ENCODE assay signal across 8 cellular contexts in genomic region chr17:50867856-50868438, GRCh38. TPM values are rescaled to one million over a fixed set of nuclear protein-coding genes. Genes with fewer than 3 reads are reported as not detected.
DNase-seq lines count a peak whose midpoint lies in the region; ATAC-seq, FAIRE-seq and TF ChIP-seq lines count a peak whose summit lies in the region.

No MANE protein-coding gene starts in this region.

- H3K9me3 ChIP-seq in keratinocyte (ENCODE audit: control insufficient read depth, low read depth, low read length) (no peaks in the 10 kb centered on the region), suprapubic skin (no peaks in the 10 kb centered on the region)

- no peak for TF ChIP-seq POLR2A in suprapubic skin (IDR thresholded peaks at IDR 0.05)

- peak overlapping the region; percentile 69 for H2AFZ ChIP-seq in keratinocyte (ENCODE audit: control insufficient read depth, low read length)

- peaks cover 18% of the 10 kb centered on the region for H4K20me1 ChIP-seq in keratinocyte (ENCODE audit: control insufficient read depth, extremely low read depth, insufficient read depth, low read length)

- H3K4me1 ChIP-seq in keratinocyte (ENCODE audit: control insufficient read depth, extremely low read depth, insufficient read depth, low read length) (peaks cover 32% of the 10 kb centered on the region), suprapubic skin (peaks cover 40% of the 10 kb centered on the region)

- in situ Hi-C loops in G401 (cut with HindIII; ENCODE audit: low sequenced_read_pairs): no loop called here

- peak overlapping the region; percentile 100 for H3K27ac Mint-ChIP-seq in T-helper 1 cell treated with Interleukin-12 subunit alpha and Interleukin-12 subunit beta and Interleukin-4 antibody, amounts not matched to agents 30 μg/mL and 1 μg/mL, for 36 hours
- peak overlapping the region; percentile 97 for H3K27ac Mint-ChIP-seq in activated naive CD8-positive, alpha-beta T cell treated with anti-CD3 and anti-CD28 coated beads for 36 hours

- peaks cover 1% of the 10 kb centered on the region for H3K27me3 Mint-ChIP-seq in T-helper 1 cell treated with Interleukin-12 subunit alpha and Interleukin-12 subunit beta and Interleukin-4 antibody, amounts not matched to agents 30 μg/mL and 1 μg/mL, for 36 hours (ENCODE audit: low read depth)
- H3K27me3 Mint-ChIP-seq in activated naive CD8-positive, alpha-beta T cell treated with anti-CD3 and anti-CD28 coated beads for 36 hours: peaks cover 4% of the 10 kb centered on the region

- H3K36me3 Mint-ChIP-seq in T-helper 1 cell treated with Interleukin-12 subunit alpha and Interleukin-12 subunit beta and Interleukin-4 antibody, amounts not matched to agents 30 μg/mL and 1 μg/mL, for 36 hours (ENCODE audit: low read depth): peaks cover 18% of the 10 kb centered on the region
- peaks cover 6% of the 10 kb centered on the region for H3K36me3 Mint-ChIP-seq in activated naive CD8-positive, alpha-beta T cell treated with anti-CD3 and anti-CD28 coated beads for 36 hours

- H3K36me3 ChIP-seq in keratinocyte (ENCODE audit: control insufficient read depth in 2 of 2, extremely low read depth in 1 of 2, insufficient read depth in 2 of 2, low read length in 2 of 2): peaks cover 6 to 8% of the 10 kb centered on the region in 2 experiments
- H3K36me3 ChIP-seq in suprapubic skin: peaks cover 7% of the 10 kb centered on the region

- dilution Hi-C loops in keratinocyte (cut with MboI; ENCODE audit: extremely low pct_ligation_motif_present, low sequenced_read_pairs): loop anchor here (25.0 kb wide), 1 partner anchor 94 kb away; no protein-coding TSS in a partner anchor

- peak overlapping the region; percentile 95 for H3K4me3 Mint-ChIP-seq in T-helper 1 cell treated with Interleukin-12 subunit alpha and Interleukin-12 subunit beta and Interleukin-4 antibody, amounts not matched to agents 30 μg/mL and 1 μg/mL, for 36 hours
- peak overlapping the region; percentile 87 for H3K4me3 Mint-ChIP-seq in activated naive CD8-positive, alpha-beta T cell treated with anti-CD3 and anti-CD28 coated beads for 36 hours

- DNase-seq in T-helper 1 cell: no peak
- no peak for DNase-seq in activated naive CD8-positive, alpha-beta T cell treated with anti-CD3 and anti-CD28 coated beads for 36 hours
- no peak for DNase-seq in keratinocyte (ENCODE audit: low read depth, low spot score)
- DNase-seq in suprapubic skin (ENCODE audit: low spot score in 2 of 2): no peak
- DNase-seq in G401 (ENCODE audit: low spot score): no peak
- no peak for DNase-seq in cortex of kidney (lab: John Stamatoyannopoulos, UW)

- no peaks in the 10 kb centered on the region for H3K27me3 ChIP-seq in keratinocyte (ENCODE audit: control insufficient read depth, extremely low read depth, insufficient read depth, low read length)
- no peaks in the 10 kb centered on the region for H3K27me3 ChIP-seq in suprapubic skin

- H3K4me3 ChIP-seq in keratinocyte (ENCODE audit: control insufficient read depth in 2 of 3, extremely low read depth in 1 of 3, insufficient read depth in 2 of 3, low read depth in 1 of 3, low read length in 3 of 3) (peak overlapping the region; percentile 47 to 92 (median 84)), suprapubic skin (peak overlapping the region; percentile 97)

- no peak for TF ChIP-seq CTCF in keratinocyte (optimal IDR thresholded peaks at IDR 0.05 in 1 of 3, IDR thresholded peaks at IDR 0.05 in 1 of 3, conservative IDR thresholded peaks at IDR 0.05 in 1 of 3; ENCODE audit: extremely low read depth in 1 of 3, insufficient read depth in 2 of 3, low read length in 3 of 3)
- no peak for TF ChIP-seq CTCF in suprapubic skin (IDR thresholded peaks at IDR 0.05)

- peak; percentile 13 for TF ChIP-seq EP300 in suprapubic skin (IDR thresholded peaks at IDR 0.05)

- no peak for FAIRE-seq in keratinocyte (lab: Jason Lieb, UNC)

- ATAC-seq in HG03095 (IDR thresholded peaks at IDR 0.05; ENCODE audit: unreplicated experiment): no peak

- WGBS in suprapubic skin: under 1% methylated on average over 9 of the region's 9 CpGs

- H3K4me2 ChIP-seq in keratinocyte (ENCODE audit: control insufficient read depth, extremely low read depth, insufficient read depth, low read depth, low read length): peak overlapping the region; percentile 100

- no peaks in the 10 kb centered on the region for H3K9me3 Mint-ChIP-seq in T-helper 1 cell treated with Interleukin-12 subunit alpha and Interleukin-12 subunit beta and Interleukin-4 antibody, amounts not matched to agents 30 μg/mL and 1 μg/mL, for 36 hours
- no peaks in the 10 kb centered on the region for H3K9me3 Mint-ChIP-seq in activated naive CD8-positive, alpha-beta T cell treated with anti-CD3 and anti-CD28 coated beads for 36 hours

- no peaks in the 10 kb centered on the region for H3K9me1 ChIP-seq in keratinocyte (ENCODE audit: control insufficient read depth, extremely low read depth, insufficient read depth, low read length)

- peak overlapping the region; percentile 98 for H3K9ac ChIP-seq in keratinocyte (ENCODE audit: control insufficient read depth, extremely low read depth, insufficient read depth, low read length)

- peaks cover 32% of the 10 kb centered on the region for H3K79me2 ChIP-seq in keratinocyte (ENCODE audit: control insufficient read depth, insufficient read depth, low read length)

- H3K4me1 Mint-ChIP-seq in T-helper 1 cell treated with Interleukin-12 subunit alpha and Interleukin-12 subunit beta and Interleukin-4 antibody, amounts not matched to agents 30 μg/mL and 1 μg/mL, for 36 hours (ENCODE audit: low read depth): peaks cover 44% of the 10 kb centered on the region
- H3K4me1 Mint-ChIP-seq in activated naive CD8-positive, alpha-beta T cell treated with anti-CD3 and anti-CD28 coated beads for 36 hours: peaks cover 50% of the 10 kb centered on the region

- H3K27ac ChIP-seq in keratinocyte (ENCODE audit: control insufficient read depth, insufficient read depth, low read length): peak overlapping the region; percentile 98
- H3K27ac ChIP-seq in suprapubic skin: peak overlapping the region; percentile 99

RNA-seq across cellular contexts. Expression of gene TOB1, which starts 1.8 kb away (rescaled TPM):
- 10 to 100 TPM; 40.1 to 44.9 TPM for total RNA-seq in activated naive CD8-positive, alpha-beta T cell treated with anti-CD3 and anti-CD28 coated beads for 36 hours
- 59.5 to 73.3 TPM (median 64.4 TPM) in 3 replicates for polyA plus RNA-seq in keratinocyte
- polyA plus RNA-seq in keratinocyte (2011; ENCODE audit: low read depth): 97.4 TPM
- polyA plus RNA-seq in keratinocyte (2011; cell fraction: cytosol; rRNA removed): 43.7 and 59.1 TPM in 2 replicates
- polyA plus RNA-seq in keratinocyte (2011; cell fraction: nucleus; rRNA removed): 146 and 173 TPM in 2 replicates
- 94.3 and 311 TPM in 2 replicates for polyA plus RNA-seq in keratinocyte (2012; ENCODE audit: low replicate concordance)
- polyA minus RNA-seq in keratinocyte: 84.2 to 122 TPM (median 105 TPM) in 3 replicates
- polyA minus RNA-seq in keratinocyte (2011; cell fraction: cytosol; rRNA and poly(A)+ RNA removed): 108 TPM
- 181 and 201 TPM in 2 replicates for polyA minus RNA-seq in keratinocyte (2011; cell fraction: nucleus; rRNA and poly(A)+ RNA removed)
- total RNA-seq in suprapubic skin: 100 to 1,000 TPM; 151 to 255 (median 174) TPM
- 18.5 and 26.4 TPM in 2 replicates for total RNA-seq in G401 (2014; rRNA removed; shearing (Covaris generic))

RNA-seq across cellular contexts. Expression of gene WFIKKN2, which starts 32.6 kb away (rescaled TPM):
- total RNA-seq in activated naive CD8-positive, alpha-beta T cell treated with anti-CD3 and anti-CD28 coated beads for 36 hours: not detected
- polyA plus RNA-seq in keratinocyte: not detected in 3 replicates
- not detected for polyA plus RNA-seq in keratinocyte (2011; ENCODE audit: low read depth)
- not detected in 2 replicates for polyA plus RNA-seq in keratinocyte (2011; cell fraction: cytosol; rRNA removed)
- polyA plus RNA-seq in keratinocyte (2011; cell fraction: nucleus; rRNA removed): not detected in 2 replicates
- not detected in 2 replicates for polyA plus RNA-seq in keratinocyte (2012; ENCODE audit: low replicate concordance)
- not detected in 3 replicates for polyA minus RNA-seq in keratinocyte
- not detected for polyA minus RNA-seq in keratinocyte (2011; cell fraction: cytosol; rRNA and poly(A)+ RNA removed)
- polyA minus RNA-seq in keratinocyte (2011; cell fraction: nucleus; rRNA and poly(A)+ RNA removed): not detected in 2 replicates
- under 1 TPM; 0.36 to 0.93 (median 0.65) TPM for total RNA-seq in suprapubic skin
- total RNA-seq in G401 (2014; rRNA removed; shearing (Covaris generic)): 0.62 TPM in 1 of 2 replicates, not detected in the other
